10 cellular contexts compared by ENCODE assay signal in the genomic region with DNA sequence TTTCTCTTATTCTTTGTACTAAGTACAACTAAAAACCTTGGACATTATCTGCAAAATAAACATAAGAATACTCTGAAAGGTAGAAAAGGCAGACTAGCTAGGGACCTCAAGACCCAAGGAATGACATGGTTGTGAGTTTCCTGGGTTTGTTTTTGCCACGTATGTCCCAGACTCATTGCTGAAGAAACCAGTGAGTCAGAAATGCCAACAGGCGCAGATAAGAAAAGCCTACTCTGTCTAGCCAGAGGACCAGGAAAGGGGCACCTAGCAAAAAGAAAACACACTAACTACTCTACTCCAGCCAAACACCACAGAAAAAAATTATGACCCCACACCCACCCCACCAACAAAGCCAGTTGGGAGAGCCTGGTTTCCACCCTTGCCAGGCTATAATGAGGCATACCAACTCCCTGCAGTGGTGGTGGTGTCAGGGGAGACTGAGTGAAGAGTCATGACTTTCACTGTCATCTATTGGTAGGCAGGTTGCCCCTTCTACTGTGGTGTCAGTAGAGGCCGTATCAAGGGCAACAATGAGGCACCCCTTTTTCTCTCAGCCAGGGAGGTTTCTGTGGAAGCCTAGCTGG. TPM values are rescaled to one million over a fixed set of nuclear protein-coding genes. Genes with fewer than 3 reads are reported as not detected.
A peak's percentile ranks its signal among the peaks of the same experiment; 100 is the strongest.
DNase-seq lines count a peak whose midpoint lies in the region; ATAC-seq, FAIRE-seq and TF ChIP-seq lines count a peak whose summit lies in the region.
"Had no signal": no experiment of that assay in that cellular context is flagged by ENCODE, and none has a peak within 500 bp of the region (broad histone marks: within the 10 kb centered on the region; RNA-seq: fewer than 3 reads in every experiment).

No MANE protein-coding gene starts in this region.

- H3K27ac ChIP-seq in pancreas (peak overlapping the region in 3 of 4 donors; percentile 9 to 55 (median 51)), neural progenitor cell (no peak overlapping the region)

- H3K9me3 ChIP-seq in pancreas (no peaks in the 10 kb centered on the region), Caco-2 (no peaks in the 10 kb centered on the region), neural progenitor cell (ENCODE audit: low read depth) (no peaks in the 10 kb centered on the region)

- ATAC-seq in pancreas (peak; percentile 84 to 94 (median 88)), HG03571 (IDR thresholded peaks at IDR 0.05; ENCODE audit: unreplicated experiment) (no peak), GM18511 (IDR thresholded peaks at IDR 0.05; ENCODE audit: unreplicated experiment) (no peak)
- ATAC-seq: sciatic nerve had no signal

- intact Hi-C loops in pancreas (cut with DNase I) (no loop called here), Caco-2 (cut with micrococcal nuclease; ENCODE audit: unreplicated experiment) (no loop called here)

- H2AFZ ChIP-seq in neural progenitor cell (replicated peaks) = no peak overlapping the region

- H3F3A ChIP-seq in neural progenitor cell (ENCODE audit: low read depth) = no peaks in the 10 kb centered on the region

- BruUV-seq in Caco-2 (replicated peaks; lab: Mats Ljungman, UMichigan) = no TSS peak

- H3K4me3 ChIP-seq in choroid plexus epithelial cell (ENCODE audit: low read depth, low read length) (no peak overlapping the region), pancreas (no peak overlapping the region), Caco-2 (ENCODE audit: low read depth, low read length) (no peak overlapping the region), neural progenitor cell (no peak overlapping the region)

- no peak overlapping the region for H3K9ac ChIP-seq in neural progenitor cell

- no peak for FAIRE-seq in pancreas (lab: Jason Lieb, UNC)

- no peaks in the 10 kb centered on the region for H3K27me3 Mint-ChIP-seq in T-helper 1 cell treated with Interleukin-12 subunit alpha and Interleukin-12 subunit beta and Interleukin-4 antibody, amounts not matched to agents 30 μg/mL and 1 μg/mL, for 36 hours (ENCODE audit: low read depth)
- H3K27me3 Mint-ChIP-seq in Caco-2 (ENCODE audit: insufficient read depth, unreplicated experiment) (no peaks in the 10 kb centered on the region), neural progenitor cell (ENCODE audit: insufficient read depth, low read depth) (no peaks in the 10 kb centered on the region)

- H3K9me3 Mint-ChIP-seq in T-helper 1 cell treated with Interleukin-12 subunit alpha and Interleukin-12 subunit beta and Interleukin-4 antibody, amounts not matched to agents 30 μg/mL and 1 μg/mL, for 36 hours = no peaks in the 10 kb centered on the region
- no peaks in the 10 kb centered on the region for H3K9me3 Mint-ChIP-seq in Caco-2 (ENCODE audit: unreplicated experiment)
- no peaks in the 10 kb centered on the region for H3K9me3 Mint-ChIP-seq in neural progenitor cell

- H3K27ac Mint-ChIP-seq in T-helper 1 cell treated with Interleukin-12 subunit alpha and Interleukin-12 subunit beta and Interleukin-4 antibody, amounts not matched to agents 30 μg/mL and 1 μg/mL, for 36 hours = peak overlapping the region; percentile 20
- H3K27ac Mint-ChIP-seq in Caco-2 (ENCODE audit: unreplicated experiment) = no peak overlapping the region
- no peak overlapping the region for H3K27ac Mint-ChIP-seq in neural progenitor cell

- no peak for TF ChIP-seq CTCF in choroid plexus epithelial cell (conservative IDR thresholded peaks at IDR 0.05; ENCODE audit: low read depth, low read length)
- TF ChIP-seq CTCF in pancreas (IDR thresholded peaks at IDR 0.05) = no peak
- TF ChIP-seq CTCF in Caco-2 (IDR thresholded peaks at IDR 0.05; ENCODE audit: insufficient read depth in 1 of 2, low read depth in 1 of 2, low read length in 1 of 2, severe bottlenecking in 1 of 2, unreplicated experiment in 1 of 2) = no peak
- TF ChIP-seq CTCF in neural progenitor cell (IDR thresholded peaks at IDR 0.05) = no peak

- WGBS in pancreas, 2 donors = 59 to 71% methylated on average over 3 of the region's 3 CpGs

- H3K27me3 ChIP-seq in pancreas (no peaks in the 10 kb centered on the region), Caco-2 (replicated peaks; ENCODE audit: control insufficient read depth, insufficient read depth, low read length) (no peaks in the 10 kb centered on the region), neural progenitor cell (no peaks in the 10 kb centered on the region)

- no peak overlapping the region for H3K4me3 Mint-ChIP-seq in T-helper 1 cell treated with Interleukin-12 subunit alpha and Interleukin-12 subunit beta and Interleukin-4 antibody, amounts not matched to agents 30 μg/mL and 1 μg/mL, for 36 hours
- H3K4me3 Mint-ChIP-seq in Caco-2 (ENCODE audit: unreplicated experiment) = no peak overlapping the region
- H3K4me3 Mint-ChIP-seq in neural progenitor cell = no peak overlapping the region

- no peaks in the 10 kb centered on the region for H3K79me2 ChIP-seq in neural progenitor cell (ENCODE audit: low read depth)

- no peaks in the 10 kb centered on the region for H3K4me1 ChIP-seq in pancreas
- no peaks in the 10 kb centered on the region for H3K4me1 ChIP-seq in Caco-2
- no peaks in the 10 kb centered on the region for H3K4me1 ChIP-seq in neural progenitor cell

- CTCF ChIA-PET in Caco-2 (lab: Charles Lee) = no interaction called here

- H3K36me3 Mint-ChIP-seq in T-helper 1 cell treated with Interleukin-12 subunit alpha and Interleukin-12 subunit beta and Interleukin-4 antibody, amounts not matched to agents 30 μg/mL and 1 μg/mL, for 36 hours (ENCODE audit: low read depth) = peaks cover 35% of the 10 kb centered on the region
- H3K36me3 Mint-ChIP-seq in Caco-2 (ENCODE audit: insufficient read depth, unreplicated experiment) (peaks cover 12% of the 10 kb centered on the region), neural progenitor cell (peaks cover 13% of the 10 kb centered on the region)

- peak; percentile 74 for DNase-seq in ELR (ENCODE audit: low read depth)
- DNase-seq in choroid plexus epithelial cell (ENCODE audit: low read depth) = peak; percentile 63
- peak in 1 of 6 donors; percentile 29 for DNase-seq in pancreas
- no peak for DNase-seq in Caco-2
- DNase-seq in neural progenitor cell (ENCODE audit: low spot score) = no peak
- DNase-seq: NCI-H146 had no signal

- no peaks in the 10 kb centered on the region for H4K20me1 ChIP-seq in neural progenitor cell (ENCODE audit: low read depth)

- POLR2A ChIA-PET in Caco-2 (lab: Charles Lee) = no interaction called here

- peaks cover 26% of the 10 kb centered on the region for H3K4me1 Mint-ChIP-seq in T-helper 1 cell treated with Interleukin-12 subunit alpha and Interleukin-12 subunit beta and Interleukin-4 antibody, amounts not matched to agents 30 μg/mL and 1 μg/mL, for 36 hours (ENCODE audit: low read depth)
- H3K4me1 Mint-ChIP-seq in Caco-2 (ENCODE audit: low read depth, unreplicated experiment) (no peaks in the 10 kb centered on the region), neural progenitor cell (no peaks in the 10 kb centered on the region)

- H3K4me2 ChIP-seq in neural progenitor cell = no peak overlapping the region

- H3K36me3 ChIP-seq in pancreas (no peaks in the 10 kb centered on the region), Caco-2 (ENCODE audit: control insufficient read depth, insufficient read depth, low read length) (no peaks in the 10 kb centered on the region), neural progenitor cell (no peaks in the 10 kb centered on the region)

RNA-seq across cellular contexts. Expression of gene MTMR1, which starts 10.9 kb away (rescaled TPM):
- total RNA-seq in pancreas (10 to 100 TPM in 4 of 6 donors, 1 to 10 TPM in 2; 7.2 to 14.0 (median 10.2) TPM), Caco-2 (2022) (23.9 and 25.4 TPM in 2 replicates), neural progenitor cell (ENCODE audit: low replicate concordance) (17.4 and 18.0 TPM in 2 replicates)
- 10 to 100 TPM in 1 of 2 donors, 1 to 10 TPM in 1; 6.8 to 10.6 TPM for polyA plus RNA-seq in pancreas

Comparison
In these comparisons a context has a peak if more than half of its experiments do, and no peak if none do; other contexts are left out.
1. DNase-seq: peak in ELR (single experiment) and choroid plexus epithelial cell (single experiment); none in Caco-2 (0 of 2) and neural progenitor cell (single experiment).
2. ATAC-seq: peak in pancreas (4 of 4); none in HG03571 (single experiment) and GM18511 (single experiment).